Comparison of ENCODE assay signal across 25 cellular contexts in the genomic region with DNA sequence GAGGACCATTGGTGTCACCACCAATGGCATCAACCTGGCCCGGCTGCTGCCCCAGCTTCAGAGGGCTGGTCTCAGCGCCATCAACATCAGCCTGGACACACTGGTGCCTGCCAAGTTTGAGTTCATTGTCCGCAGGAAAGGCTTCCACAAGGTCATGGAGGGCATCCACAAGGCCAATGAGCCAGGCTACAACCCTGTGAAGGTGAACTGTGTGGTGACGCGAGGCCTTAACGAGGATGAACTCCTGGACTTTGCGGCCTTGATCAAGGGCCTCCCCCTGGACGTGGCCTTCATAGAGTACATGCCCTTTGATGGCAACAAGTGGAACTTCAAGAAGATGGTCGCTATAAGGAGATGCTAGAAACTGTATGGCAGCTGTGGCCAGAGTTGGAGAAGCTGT.
DNase-seq lines count a peak whose midpoint lies in the region; ATAC-seq, FAIRE-seq and TF ChIP-seq lines count a peak whose summit lies in the region.
"Had no signal": no experiment of that assay in that cellular context is flagged by ENCODE, and none has a peak within 500 bp of the region (broad histone marks: within the 10 kb centered on the region; RNA-seq: fewer than 3 reads in every experiment).

No MANE protein-coding gene starts in this region.

- TF ChIP-seq CTCF in colonic mucosa (IDR thresholded peaks at IDR 0.05) (no peak), liver (IDR thresholded peaks at IDR 0.05; ENCODE audit: low read depth, low read length, missing input control) (no peak), spleen (IDR thresholded peaks at IDR 0.05 in 8 of 11, conservative IDR thresholded peaks at IDR 0.05 in 3 of 11) (no peak)

- intact Hi-C loops in colonic mucosa (cut with DNase I) = no loop called here
- intact Hi-C loops in spleen (cut with DNase I; ENCODE audit: low total_unique reads) = no loop called here

- H3K9ac ChIP-seq in colonic mucosa (ENCODE audit: low read depth in 2 of 2, low read length in 2 of 2) = no peak overlapping the region
- H3K9ac ChIP-seq in liver (ENCODE audit: low read depth in 1 of 2, low read length in 2 of 2) = no peak overlapping the region
- H3K9ac ChIP-seq: BLaER1 had no signal

- TF ChIP-seq POLR2A in spleen (IDR thresholded peaks at IDR 0.05) = no peak
- no peak for TF ChIP-seq POLR2A in GM12892 (IDR thresholded peaks at IDR 0.05; ENCODE audit: low read depth, low read length)

- WGBS in liver = 47% methylated on average over 9 of the region's 9 CpGs
- 82 to 92% (median 87%) methylated on average over 3 to 9 of the region's 9 CpGs for WGBS in spleen, 5 donors

- no peak overlapping the region for H3K27ac ChIP-seq in colonic mucosa
- no peak overlapping the region for H3K27ac ChIP-seq in liver (ENCODE audit: low read depth in 1 of 2, low read length in 2 of 2)
- no peak overlapping the region for H3K27ac ChIP-seq in spleen
- H3K27ac ChIP-seq: BLaER1 had no signal

- peak; percentile 61 for ATAC-seq in left lobe of liver
- ATAC-seq in HG02571 (IDR thresholded peaks at IDR 0.05; ENCODE audit: unreplicated experiment) = no peak
- ATAC-seq in HG02642 (IDR thresholded peaks at IDR 0.05; ENCODE audit: poor library complexity, unreplicated experiment) = no peak
- ATAC-seq: CD8-positive, alpha-beta T cell had no signal

- no peak for FAIRE-seq in GM12892 (lab: Jason Lieb, UNC)
- FAIRE-seq: A204.1, D721Med, G401.6, GM12891, GM18507, GM19239 had no signal

- H3K4me3 ChIP-seq in colonic mucosa (no peak overlapping the region), liver (ENCODE audit: low read depth in 1 of 3, low read length in 3 of 3) (no peak overlapping the region), spleen (no peak overlapping the region)
- H3K4me3 ChIP-seq: BLaER1 had no signal

- peak; percentile 10 for DNase-seq in colonic mucosa
- peak; percentile 68 for DNase-seq in left lobe of liver (ENCODE audit: low spot score)
- DNase-seq in spleen = peak; percentile 42
- no peak for DNase-seq in GM12892 (ENCODE audit: insufficient read length)
- DNase-seq in HPDE6-E6E7 (ENCODE audit: extremely low spot score) = no peak
- DNase-seq: 8988T; ACHN; BE2C; C1 segment of cervical spinal cord; Caco-2; Calu3; CD4-positive, alpha-beta T cell; CD8-positive, alpha-beta T cell; DMS79 treated with DMSO at 0.1 percent for 48 hours; GF-D8 had no signal

- H3K9me3 ChIP-seq in colonic mucosa (no peaks in the 10 kb centered on the region), liver (ENCODE audit: control insufficient read depth in 4 of 4, low read length in 3 of 4) (no peaks in the 10 kb centered on the region), spleen (peaks cover 0 to 7% (median 2%) of the 10 kb centered on the region in 8 donors)
- H3K9me3 ChIP-seq: Caco-2 had no signal

- peak in 1 of 2 donors; percentile 48 for TF ChIP-seq RAD21 in liver (IDR thresholded peaks at IDR 0.05)

- no peaks in the 10 kb centered on the region for H3K27me3 ChIP-seq in colonic mucosa
- H3K27me3 ChIP-seq in liver (ENCODE audit: control insufficient read depth in 4 of 4, insufficient read depth in 4 of 4, low read length in 3 of 4) = no peaks in the 10 kb centered on the region
- no peaks in the 10 kb centered on the region for H3K27me3 ChIP-seq in spleen (replicated peaks in 1 of 7)
- H3K27me3 ChIP-seq: BE2C, BLaER1 had no signal

- no peaks in the 10 kb centered on the region for H3K36me3 ChIP-seq in colonic mucosa
- H3K36me3 ChIP-seq in liver (ENCODE audit: control insufficient read depth in 4 of 4, insufficient read depth in 3 of 4, low read depth in 1 of 4, low read length in 3 of 4) = no peaks in the 10 kb centered on the region
- H3K36me3 ChIP-seq in spleen = no peaks in the 10 kb centered on the region
- H3K36me3 ChIP-seq: BE2C, BLaER1 had no signal

- H3K4me1 ChIP-seq in colonic mucosa (no peaks in the 10 kb centered on the region), liver (ENCODE audit: control insufficient read depth in 4 of 4, insufficient read depth in 4 of 4, low read length in 3 of 4) (peaks cover 10 to 22% (median 14%) of the 10 kb centered on the region in 4 donors), spleen (peaks cover 0 to 33% (median 6%) of the 10 kb centered on the region in 6 donors)
- H3K4me1 ChIP-seq: BE2C, BLaER1, Caco-2 had no signal

TF ChIP-seq in liver, 16 proteins besides CTCF, POLR2A, EP300 and RAD21:
- TF ChIP-seq NR2F2 (IDR thresholded peaks at IDR 0.05) = peak; percentile 60
- no peak for TF ChIP-seq FOXA1 (IDR thresholded peaks at IDR 0.05)
- TF ChIP-seq HNF4G (IDR thresholded peaks at IDR 0.05) = peak; percentile 67
- peak; percentile 73 to 93 for TF ChIP-seq HNF4A (conservative IDR thresholded peaks at IDR 0.05)
- TF ChIP-seq TAF1 (conservative IDR thresholded peaks at IDR 0.05) = no peak
- TF ChIP-seq, protein P1, sequence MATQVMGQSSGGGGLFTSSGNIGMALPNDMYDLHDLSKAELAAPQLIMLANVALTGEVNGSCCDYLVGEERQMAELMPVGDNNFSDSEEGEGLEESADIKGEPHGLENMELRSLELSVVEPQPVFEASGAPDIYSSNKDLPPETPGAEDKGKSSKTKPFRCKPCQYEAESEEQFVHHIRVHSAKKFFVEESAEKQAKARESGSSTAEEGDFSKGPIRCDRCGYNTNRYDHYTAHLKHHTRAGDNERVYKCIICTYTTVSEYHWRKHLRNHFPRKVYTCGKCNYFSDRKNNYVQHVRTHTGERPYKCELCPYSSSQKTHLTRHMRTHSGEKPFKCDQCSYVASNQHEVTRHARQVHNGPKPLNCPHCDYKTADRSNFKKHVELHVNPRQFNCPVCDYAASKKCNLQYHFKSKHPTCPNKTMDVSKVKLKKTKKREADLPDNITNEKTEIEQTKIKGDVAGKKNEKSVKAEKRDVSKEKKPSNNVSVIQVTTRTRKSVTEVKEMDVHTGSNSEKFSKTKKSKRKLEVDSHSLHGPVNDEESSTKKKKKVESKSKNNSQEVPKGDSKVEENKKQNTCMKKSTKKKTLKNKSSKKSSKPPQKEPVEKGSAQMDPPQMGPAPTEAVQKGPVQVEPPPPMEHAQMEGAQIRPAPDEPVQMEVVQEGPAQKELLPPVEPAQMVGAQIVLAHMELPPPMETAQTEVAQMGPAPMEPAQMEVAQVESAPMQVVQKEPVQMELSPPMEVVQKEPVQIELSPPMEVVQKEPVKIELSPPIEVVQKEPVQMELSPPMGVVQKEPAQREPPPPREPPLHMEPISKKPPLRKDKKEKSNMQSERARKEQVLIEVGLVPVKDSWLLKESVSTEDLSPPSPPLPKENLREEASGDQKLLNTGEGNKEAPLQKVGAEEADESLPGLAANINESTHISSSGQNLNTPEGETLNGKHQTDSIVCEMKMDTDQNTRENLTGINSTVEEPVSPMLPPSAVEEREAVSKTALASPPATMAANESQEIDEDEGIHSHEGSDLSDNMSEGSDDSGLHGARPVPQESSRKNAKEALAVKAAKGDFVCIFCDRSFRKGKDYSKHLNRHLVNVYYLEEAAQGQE (IDR thresholded peaks at IDR 0.05) = no peak
- no peak for TF ChIP-seq JUND (IDR thresholded peaks at IDR 0.05)
- TF ChIP-seq SP1 (IDR thresholded peaks at IDR 0.05) = peak; percentile 84
- TF ChIP-seq YY1 (IDR thresholded peaks at IDR 0.05) = no peak
- no peak for TF ChIP-seq FOXA2 (IDR thresholded peaks at IDR 0.05)
- TF ChIP-seq GABPA (IDR thresholded peaks at IDR 0.05 in 1 of 2, conservative IDR thresholded peaks at IDR 0.05 in 1 of 2) = no peak
- TF ChIP-seq, protein P2, sequence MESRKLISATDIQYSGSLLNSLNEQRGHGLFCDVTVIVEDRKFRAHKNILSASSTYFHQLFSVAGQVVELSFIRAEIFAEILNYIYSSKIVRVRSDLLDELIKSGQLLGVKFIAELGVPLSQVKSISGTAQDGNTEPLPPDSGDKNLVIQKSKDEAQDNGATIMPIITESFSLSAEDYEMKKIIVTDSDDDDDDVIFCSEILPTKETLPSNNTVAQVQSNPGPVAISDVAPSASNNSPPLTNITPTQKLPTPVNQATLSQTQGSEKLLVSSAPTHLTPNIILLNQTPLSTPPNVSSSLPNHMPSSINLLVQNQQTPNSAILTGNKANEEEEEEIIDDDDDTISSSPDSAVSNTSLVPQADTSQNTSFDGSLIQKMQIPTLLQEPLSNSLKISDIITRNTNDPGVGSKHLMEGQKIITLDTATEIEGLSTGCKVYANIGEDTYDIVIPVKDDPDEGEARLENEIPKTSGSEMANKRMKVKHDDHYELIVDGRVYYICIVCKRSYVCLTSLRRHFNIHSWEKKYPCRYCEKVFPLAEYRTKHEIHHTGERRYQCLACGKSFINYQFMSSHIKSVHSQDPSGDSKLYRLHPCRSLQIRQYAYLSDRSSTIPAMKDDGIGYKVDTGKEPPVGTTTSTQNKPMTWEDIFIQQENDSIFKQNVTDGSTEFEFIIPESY (IDR thresholded peaks at IDR 0.05) = no peak
- TF ChIP-seq, protein P3, sequence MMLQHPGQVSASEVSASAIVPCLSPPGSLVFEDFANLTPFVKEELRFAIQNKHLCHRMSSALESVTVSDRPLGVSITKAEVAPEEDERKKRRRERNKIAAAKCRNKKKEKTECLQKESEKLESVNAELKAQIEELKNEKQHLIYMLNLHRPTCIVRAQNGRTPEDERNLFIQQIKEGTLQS (IDR thresholded peaks at IDR 0.05) = no peak
- TF ChIP-seq, protein P4, sequence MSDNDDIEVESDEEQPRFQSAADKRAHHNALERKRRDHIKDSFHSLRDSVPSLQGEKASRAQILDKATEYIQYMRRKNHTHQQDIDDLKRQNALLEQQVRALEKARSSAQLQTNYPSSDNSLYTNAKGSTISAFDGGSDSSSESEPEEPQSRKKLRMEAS (IDR thresholded peaks at IDR 0.05) = no peak
- TF ChIP-seq RXRA (IDR thresholded peaks at IDR 0.05) = peak; percentile 95 to 100
- TF ChIP-seq EGR1 (IDR thresholded peaks at IDR 0.05; ENCODE audit: low read depth in 2 of 2) = no peak
TF ChIP-seq in liver: peak in this region for 5.

Comparison
In these comparisons a context has a peak if more than half of its experiments do, and no peak if none do; other contexts are left out.
1. DNase-seq: peak in colonic mucosa (single experiment), left lobe of liver (single experiment) and spleen (single experiment); none in GM12892 (single experiment) and HPDE6-E6E7 (single experiment).